ENCODE assay signal across 8 cellular contexts in the genomic region with DNA sequence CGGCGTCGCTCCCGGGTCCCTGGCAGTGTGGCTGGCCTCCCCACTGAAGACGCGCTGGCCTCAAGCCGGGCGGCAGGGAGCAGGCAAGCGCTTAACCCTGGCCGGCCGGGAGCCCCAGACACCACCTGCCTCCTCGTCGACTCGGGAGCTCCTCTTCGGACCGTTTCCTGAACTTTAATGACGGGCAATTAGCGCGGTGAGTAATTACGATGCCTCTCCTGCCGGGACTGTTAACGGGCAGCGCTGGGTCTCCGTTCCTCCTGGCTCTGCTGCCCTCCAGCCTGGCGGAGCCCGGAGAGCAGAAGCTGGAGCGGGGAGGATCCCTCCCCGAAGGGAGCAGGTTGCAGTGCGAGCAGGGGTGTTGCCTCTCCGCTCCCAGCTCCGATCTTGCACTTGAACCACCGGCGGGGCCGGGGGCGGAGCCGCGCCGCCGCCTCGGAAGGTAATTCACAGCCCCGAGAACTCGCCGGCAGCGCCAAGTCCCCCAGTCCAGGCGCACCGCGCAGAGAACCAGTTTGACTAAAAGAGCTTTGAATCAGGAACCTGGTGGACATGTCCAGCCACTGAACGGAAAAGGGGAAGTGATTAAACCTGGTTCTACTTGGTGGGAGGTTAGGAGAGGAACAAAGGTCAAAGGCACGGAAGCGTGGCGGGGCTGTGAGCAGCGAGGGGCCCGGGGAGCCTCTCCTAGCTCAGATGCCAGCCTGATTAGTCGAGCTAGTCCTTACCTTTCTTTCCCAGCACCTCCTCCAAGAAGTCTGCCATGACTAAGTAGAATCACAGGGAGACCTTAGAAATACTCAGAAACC. TPM values are rescaled to one million over a fixed set of nuclear protein-coding genes. Genes with fewer than 3 reads are reported as not detected.
DNase-seq lines count a peak whose midpoint lies in the region; ATAC-seq lines count a peak whose summit lies in the region.

No MANE protein-coding gene starts in this region.

- H3K9me3 Mint-ChIP-seq in activated CD4-positive, alpha-beta T cell treated with anti-CD3 and anti-CD28 coated beads, Interleukin-2, amount 10 ng/mL, durations not matched to agents 24 days and 14 days: no peaks in the 10 kb centered on the region
- H3K9me3 Mint-ChIP-seq in effector memory CD8-positive, alpha-beta T cell: no peaks in the 10 kb centered on the region
- no peaks in the 10 kb centered on the region for H3K9me3 Mint-ChIP-seq in stimulated activated naive CD8-positive, alpha-beta T cell treated with anti-CD3 and anti-CD28 coated beads, Interleukin-15, amount 100 ng/mL, for 72 hours

- DNase-seq in A172 (ENCODE audit: low spot score) (peak; percentile 30), NCI-H187 (lab: John Stamatoyannopoulos, UW) (peak; percentile 31 to 32), mucosa of gallbladder (ENCODE audit: low spot score) (peak; percentile 54), posterior vena cava (ENCODE audit: low spot score) (no peak)
- DNase-seq in activated CD4-positive, alpha-beta T cell treated with anti-CD3 and anti-CD28 coated beads, Interleukin-2, amount 10 ng/mL, durations not matched to agents 24 days and 14 days: peak; percentile 84
- peak; percentile 37 to 55 (median 48) for DNase-seq in effector memory CD8-positive, alpha-beta T cell
- peak; percentile 45 to 61 for DNase-seq in stimulated activated naive CD8-positive, alpha-beta T cell treated with anti-CD3 and anti-CD28 coated beads, Interleukin-15, amount 100 ng/mL, for 72 hours

- peak overlapping the region; percentile 87 for H3K4me3 Mint-ChIP-seq in activated CD4-positive, alpha-beta T cell treated with anti-CD3 and anti-CD28 coated beads, Interleukin-2, amount 10 ng/mL, durations not matched to agents 24 days and 14 days
- peak overlapping the region; percentile 89 to 92 for H3K4me3 Mint-ChIP-seq in effector memory CD8-positive, alpha-beta T cell
- peak overlapping the region; percentile 91 to 95 for H3K4me3 Mint-ChIP-seq in stimulated activated naive CD8-positive, alpha-beta T cell treated with anti-CD3 and anti-CD28 coated beads, Interleukin-15, amount 100 ng/mL, for 72 hours

- intact Hi-C loops in activated CD4-positive, alpha-beta T cell treated with anti-CD3 and anti-CD28 coated beads, Interleukin-2, amount 10 ng/mL, durations not matched to agents 24 days and 14 days (cut with micrococcal nuclease): no loop called here
- intact Hi-C loops in posterior vena cava (cut with DNase I): no loop called here

- H3K36me3 Mint-ChIP-seq in activated CD4-positive, alpha-beta T cell treated with anti-CD3 and anti-CD28 coated beads, Interleukin-2, amount 10 ng/mL, durations not matched to agents 24 days and 14 days (ENCODE audit: low read depth): peaks cover 1% of the 10 kb centered on the region
- H3K36me3 Mint-ChIP-seq in effector memory CD8-positive, alpha-beta T cell (ENCODE audit: insufficient read depth): no peaks in the 10 kb centered on the region

- peak overlapping the region; percentile 45 for H3K27ac Mint-ChIP-seq in activated CD4-positive, alpha-beta T cell treated with anti-CD3 and anti-CD28 coated beads, Interleukin-2, amount 10 ng/mL, durations not matched to agents 24 days and 14 days
- peak overlapping the region; percentile 27 to 62 for H3K27ac Mint-ChIP-seq in effector memory CD8-positive, alpha-beta T cell
- H3K27ac Mint-ChIP-seq in stimulated activated naive CD8-positive, alpha-beta T cell treated with anti-CD3 and anti-CD28 coated beads, Interleukin-15, amount 100 ng/mL, for 72 hours: peak overlapping the region; percentile 38 to 92

- ATAC-seq in GM18909 (IDR thresholded peaks at IDR 0.05; ENCODE audit: poor library complexity, unreplicated experiment): peak; percentile 58
- ATAC-seq in effector memory CD8-positive, alpha-beta T cell (replicated peaks): peak; percentile 76
- ATAC-seq in stimulated activated naive CD8-positive, alpha-beta T cell treated with anti-CD3 and anti-CD28 coated beads, Interleukin-15, amount 100 ng/mL, for 72 hours: peak; percentile 77

- H3K4me1 Mint-ChIP-seq in activated CD4-positive, alpha-beta T cell treated with anti-CD3 and anti-CD28 coated beads, Interleukin-2, amount 10 ng/mL, durations not matched to agents 24 days and 14 days: peaks cover 8% of the 10 kb centered on the region
- H3K4me1 Mint-ChIP-seq in effector memory CD8-positive, alpha-beta T cell (ENCODE audit: low read depth in 2 of 2): peaks cover 8 to 10% of the 10 kb centered on the region in 2 donors
- H3K4me1 Mint-ChIP-seq in stimulated activated naive CD8-positive, alpha-beta T cell treated with anti-CD3 and anti-CD28 coated beads, Interleukin-15, amount 100 ng/mL, for 72 hours: peaks cover 13% of the 10 kb centered on the region

- H3K27me3 Mint-ChIP-seq in activated CD4-positive, alpha-beta T cell treated with anti-CD3 and anti-CD28 coated beads, Interleukin-2, amount 10 ng/mL, durations not matched to agents 24 days and 14 days: peaks cover 42% of the 10 kb centered on the region
- peaks cover 7 to 17% of the 10 kb centered on the region in 2 donors for H3K27me3 Mint-ChIP-seq in effector memory CD8-positive, alpha-beta T cell
- H3K27me3 Mint-ChIP-seq in stimulated activated naive CD8-positive, alpha-beta T cell treated with anti-CD3 and anti-CD28 coated beads, Interleukin-15, amount 100 ng/mL, for 72 hours: peaks cover 13% of the 10 kb centered on the region

RNA-seq across cellular contexts. Expression of a gene that starts 18.3 kb away (rescaled TPM):
- total RNA-seq in A172 (2014; rRNA removed; shearing (Covaris generic)): 0.02 and 0.17 TPM in 2 replicates
- 0.07 and 0.47 TPM in 2 replicates for total RNA-seq in activated CD4-positive, alpha-beta T cell treated with anti-CD3 and anti-CD28 coated beads, Interleukin-2, amount 10 ng/mL, durations not matched to agents 24 days and 14 days
- total RNA-seq in mucosa of gallbladder: 115 TPM
- total RNA-seq in posterior vena cava: 10 to 100 TPM; 13.3 to 23.5 TPM

RNA-seq across cellular contexts. Expression of a gene that starts 33.6 kb away (rescaled TPM):
- total RNA-seq in A172 (2014; rRNA removed; shearing (Covaris generic)): 27.8 and 34.5 TPM in 2 replicates
- total RNA-seq in activated CD4-positive, alpha-beta T cell treated with anti-CD3 and anti-CD28 coated beads, Interleukin-2, amount 10 ng/mL, durations not matched to agents 24 days and 14 days: 70.9 and 74.0 TPM in 2 replicates
- total RNA-seq in mucosa of gallbladder (38.8 TPM), posterior vena cava (10 to 100 TPM; 33.2 to 45.7 TPM)
